ENCODE assay signal across 8 cellular contexts in the genomic region with DNA sequence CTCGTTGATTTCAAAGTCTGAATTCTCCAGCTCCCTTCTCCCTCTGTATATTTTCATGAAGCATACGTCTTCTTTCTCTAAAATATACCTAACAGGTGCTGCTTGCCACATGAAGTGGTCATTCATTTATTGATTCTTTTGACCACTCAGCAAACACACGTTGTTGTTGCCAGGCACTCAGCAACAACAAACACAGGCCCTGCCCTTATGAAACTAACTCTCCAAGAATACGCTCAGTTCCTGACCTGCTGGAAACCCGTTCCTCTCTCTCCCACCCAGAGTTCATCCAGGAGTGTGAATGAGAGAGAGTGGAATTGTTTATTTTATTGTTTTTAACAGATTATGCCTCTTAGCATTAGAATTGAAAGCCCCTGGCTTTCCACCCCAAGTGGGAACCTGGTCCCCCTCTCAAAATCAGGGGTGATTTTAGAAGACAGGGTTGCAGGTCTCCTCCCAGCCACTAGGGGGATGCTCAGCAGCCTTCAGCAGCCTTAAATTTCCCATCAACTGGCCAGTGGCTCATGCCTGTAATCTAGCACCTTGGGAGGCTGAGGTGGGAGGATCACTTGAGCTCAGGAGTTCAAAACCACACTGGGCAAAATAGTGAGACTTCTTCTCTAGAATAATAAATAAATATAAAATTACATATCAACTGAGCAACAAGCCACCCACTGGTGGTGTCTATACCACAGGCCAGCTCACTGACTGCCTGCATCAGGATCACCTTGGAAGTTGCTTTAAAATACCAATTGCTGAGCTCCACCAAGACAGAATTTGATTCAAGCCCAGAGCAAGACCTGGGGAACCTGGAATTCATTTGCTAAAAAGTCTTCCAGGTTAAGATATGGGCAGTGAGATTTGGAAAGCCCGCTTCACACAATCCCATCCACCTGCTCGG.
DNase-seq lines count a peak whose midpoint lies in the region; TF ChIP-seq lines count a peak whose summit lies in the region.

No MANE protein-coding gene starts in this region.

- peak overlapping the region; percentile 31 for H3K27ac ChIP-seq in AG04450 (ENCODE audit: low read depth, low read length)
- H3K27ac ChIP-seq in dorsolateral prefrontal cortex, result no peak overlapping the region
- H3K27ac ChIP-seq in smooth muscle cell (ENCODE audit: low read depth), result no peak overlapping the region

- intact Hi-C loops in dorsolateral prefrontal cortex (cut with DNase I), result loop anchor here in 1 of 2 donors (10.0 kb wide), 1 partner anchor 645 kb away; no protein-coding TSS in a partner anchor

- H3K4me1 ChIP-seq in smooth muscle cell (ENCODE audit: low read depth), result no peaks in the 10 kb centered on the region

- H3K9me3 ChIP-seq in AG04450 (ENCODE audit: control insufficient read depth, insufficient read depth, low read length) (peaks cover 13% of the 10 kb centered on the region), smooth muscle cell (replicated peaks; ENCODE audit: low read depth) (no peaks in the 10 kb centered on the region)

- CTCF ChIA-PET in AG04450 (lab: Charles Lee), result interaction anchor here (1.0 kb wide), 2 partner anchors 9 to 14 kb away, joined by 3 read pairs; no protein-coding TSS in a partner anchor

- 73% methylated on average over 7 of the region's 7 CpGs for WGBS in smooth muscle cell (ENCODE audit: low lambda C conversion rate)

- H3K4me3 ChIP-seq in AG04450 (ENCODE audit: low read depth, low read length), result no peak overlapping the region
- no peak overlapping the region for H3K4me3 ChIP-seq in GM12865 (ENCODE audit: low read depth, low read length)
- no peak overlapping the region for H3K4me3 ChIP-seq in dorsolateral prefrontal cortex
- H3K4me3 ChIP-seq in smooth muscle cell, result no peak overlapping the region

- H3K9ac ChIP-seq in smooth muscle cell (ENCODE audit: low read depth), result no peak overlapping the region

- H3K27me3 ChIP-seq in AG04450 (ENCODE audit: control insufficient read depth, insufficient read depth, low read length) (no peaks in the 10 kb centered on the region), dorsolateral prefrontal cortex (peaks cover 0 to 7% (median 0%) of the 10 kb centered on the region in 45 donors), smooth muscle cell (ENCODE audit: low read depth) (peaks cover 43% of the 10 kb centered on the region)

- no peaks in the 10 kb centered on the region for H3F3A ChIP-seq in smooth muscle cell (ENCODE audit: low read depth)

- H3K36me3 ChIP-seq in smooth muscle cell (ENCODE audit: low read depth), result no peaks in the 10 kb centered on the region

- peak; percentile 47 for TF ChIP-seq CTCF in AG04450 (IDR thresholded peaks at IDR 0.05; ENCODE audit: low read depth, low read length)
- TF ChIP-seq CTCF in GM12865 (IDR thresholded peaks at IDR 0.05; ENCODE audit: insufficient read depth, low read depth, low read length, missing control alignments), result peak; percentile 79
- peak in 54 of 56 donors; percentile 17 to 66 (median 51) for TF ChIP-seq CTCF in dorsolateral prefrontal cortex (IDR thresholded peaks at IDR 0.05 in 54 of 56, conservative IDR thresholded peaks at IDR 0.05 in 2 of 56; ENCODE audit: low read depth in 1 of 56, partially characterized antibody in 56 of 56)
- TF ChIP-seq CTCF in smooth muscle cell (IDR thresholded peaks at IDR 0.05; ENCODE audit: borderline replicate concordance, insufficient read depth, poor library complexity, severe bottlenecking), result peak; percentile 80

- H4K20me1 ChIP-seq in smooth muscle cell (ENCODE audit: low read depth), result no peaks in the 10 kb centered on the region

- DNase-seq in AG04450 (ENCODE audit: low read depth, low spot score) (no peak), GM12865 (ENCODE audit: low read depth) (peak; percentile 50), NCI-H524 treated with DMSO at 0.1 percent for 48 hours (lab: John Stamatoyannopoulos, UW) (peak; percentile 2), dorsolateral prefrontal cortex (no peak), smooth muscle cell (lab: John Stamatoyannopoulos, UW; ENCODE audit: unreplicated experiment) (no peak), medulla oblongata (ENCODE audit: extremely low spot score) (no peak), activated T-cell treated with anti-CD3 and anti-CD28 coated beads for 4 hours (no peak), putamen (ENCODE audit: low spot score) (no peak)

- no peak overlapping the region for H2AFZ ChIP-seq in smooth muscle cell (ENCODE audit: low read depth)

- POLR2A ChIA-PET in AG04450 (lab: Yijun Ruan, JAX), result no interaction called here

- H3K79me2 ChIP-seq in smooth muscle cell (ENCODE audit: low read depth), result no peaks in the 10 kb centered on the region

- no peak overlapping the region for H3K4me2 ChIP-seq in smooth muscle cell

Comparison
In these comparisons a context has a peak if more than half of its experiments do, and no peak if none do; other contexts are left out.
1. DNase-seq: peak in GM12865 (single experiment) and NCI-H524 treated with DMSO at 0.1 percent for 48 hours (single experiment); none in AG04450 (single experiment), dorsolateral prefrontal cortex (0 of 10), smooth muscle cell (single experiment), medulla oblongata (single experiment), activated T-cell treated with anti-CD3 and anti-CD28 coated beads for 4 hours (single experiment) and putamen (single experiment).
2. Peak in every context shown above with its lines, with median percentiles within 50 percentile points of each other: CTCF ChIP-seq.